Comparison of ENCODE assay signal across 8 cellular contexts in the genomic region with DNA sequence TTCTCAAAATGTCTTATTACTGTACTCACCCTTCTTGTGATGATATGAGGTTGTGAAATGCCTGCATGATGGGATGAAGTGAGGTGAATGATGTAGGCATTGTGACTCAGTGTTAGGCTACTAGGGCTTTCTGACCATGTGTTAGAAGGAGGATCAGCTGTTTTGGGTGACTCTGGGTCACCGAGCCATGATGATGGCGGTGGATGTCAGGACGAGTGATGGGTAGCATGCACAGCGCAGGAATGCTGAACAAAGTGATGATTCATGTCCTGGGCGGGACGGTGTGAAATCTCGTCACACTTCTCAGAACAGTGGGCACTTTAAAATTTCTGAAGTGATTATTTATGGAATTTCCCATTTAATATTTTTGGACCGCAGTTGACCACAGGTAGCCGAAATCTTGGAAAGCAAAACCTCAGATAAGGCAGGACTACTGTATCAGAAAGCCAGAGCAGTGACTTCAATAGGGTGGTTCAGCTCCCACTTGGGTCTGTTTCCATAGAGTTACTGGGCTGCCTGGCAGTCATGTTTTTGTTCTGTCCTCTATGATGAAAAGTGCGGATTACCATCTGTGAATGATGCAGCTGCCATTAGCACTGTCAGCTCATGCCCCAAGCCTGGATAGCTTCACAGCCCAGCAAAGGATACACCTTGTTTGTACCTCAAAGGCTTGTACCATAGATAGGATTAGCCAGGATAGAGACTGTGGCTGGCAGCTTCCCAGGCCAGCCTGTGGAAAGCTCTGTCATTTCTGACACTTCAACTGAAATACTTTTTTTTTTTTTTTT. TPM values are rescaled to one million over a fixed set of nuclear protein-coding genes. Genes with fewer than 3 reads are reported as not detected.
DNase-seq lines count a peak whose midpoint lies in the region; ATAC-seq and TF ChIP-seq lines count a peak whose summit lies in the region.

No MANE protein-coding gene starts in this region.

- peaks cover 18% of the 10 kb centered on the region for H3K4me1 Mint-ChIP-seq in nephron progenitor cell

- ATAC-seq in HG03432 (IDR thresholded peaks at IDR 0.05; ENCODE audit: unreplicated experiment), result no peak

- H3K4me1 ChIP-seq in adipocyte (ENCODE audit: control insufficient read depth, insufficient read depth, low read length), result peaks cover 57% of the 10 kb centered on the region
- peaks cover 23% of the 10 kb centered on the region for H3K4me1 ChIP-seq in mesodermal cell (ENCODE audit: control insufficient read depth, insufficient read depth, low read length, poor library complexity, severe bottlenecking)

- no peaks in the 10 kb centered on the region for H3K9me3 Mint-ChIP-seq in nephron progenitor cell

- peak overlapping the region; percentile 66 for H3K27ac ChIP-seq in mesodermal cell (ENCODE audit: low read depth, low read length, severe bottlenecking)

- H3K9me3 ChIP-seq in adipocyte (ENCODE audit: control insufficient read depth, low read length), result no peaks in the 10 kb centered on the region
- H3K9me3 ChIP-seq in mesodermal cell (ENCODE audit: control insufficient read depth, low read length), result no peaks in the 10 kb centered on the region

- H3K36me3 ChIP-seq in adipocyte (ENCODE audit: control insufficient read depth, insufficient read depth, low read length, severe bottlenecking) (peaks cover 19% of the 10 kb centered on the region), mesodermal cell (ENCODE audit: control insufficient read depth, insufficient read depth, low read length) (no peaks in the 10 kb centered on the region)

- H3K4me3 ChIP-seq in adipocyte (ENCODE audit: low read length) (no peak overlapping the region), mesodermal cell (ENCODE audit: extremely low read depth, insufficient read depth, low read length, poor library complexity, severe bottlenecking) (no peak overlapping the region)

- H3K27ac Mint-ChIP-seq in nephron progenitor cell, result no peak overlapping the region

- H3K27me3 Mint-ChIP-seq in nephron progenitor cell (ENCODE audit: low read depth, poor library complexity), result peaks cover 13% of the 10 kb centered on the region

- no peaks in the 10 kb centered on the region for H3K36me3 Mint-ChIP-seq in nephron progenitor cell (ENCODE audit: low read depth)

- 86 to 90% methylated on average over 9 to 10 of the region's 10 CpGs for WGBS in mesodermal cell (ENCODE audit: insufficient coverage in 2 of 2), 2 experiments

- peak; percentile 78 for DNase-seq in stimulated activated naive CD4-positive, alpha-beta T cell treated with Interleukin-2 at 50 U/mL for 16 hours (lab: John Stamatoyannopoulos, UW)
- DNase-seq in stimulated activated naive CD4-positive, alpha-beta T cell (lab: John Stamatoyannopoulos, UW), result no peak
- peak; percentile 61 for DNase-seq in adipocyte (ENCODE audit: low read depth)
- DNase-seq in COLO668 (lab: John Stamatoyannopoulos, UW; ENCODE audit: unreplicated experiment), result no peak
- DNase-seq in epidermal melanocyte (ENCODE audit: insufficient read length, low spot score), result no peak
- no peak for DNase-seq in nephron progenitor cell

- no peaks in the 10 kb centered on the region for H3K27me3 ChIP-seq in adipocyte (replicated peaks; ENCODE audit: control insufficient read depth, insufficient read depth, low read length)

- peak overlapping the region; percentile 35 for H3K9ac ChIP-seq in adipocyte (ENCODE audit: low read length)

- no peak for TF ChIP-seq CTCF in nephron progenitor cell (IDR thresholded peaks at IDR 0.05)

- no peak overlapping the region for H3K4me3 Mint-ChIP-seq in nephron progenitor cell

RNA-seq across cellular contexts. Expression of a gene that starts 26.6 kb away (rescaled TPM):
- polyA plus RNA-seq in mesodermal cell (2013, experiment 1 of 2), result 2.3 TPM
- polyA plus RNA-seq in mesodermal cell (2013, experiment 2 of 2), result 1.8 TPM

Comparison
In these comparisons a context has a peak if more than half of its experiments do, and no peak if none do; other contexts are left out.
1. DNase-seq: peak in stimulated activated naive CD4-positive, alpha-beta T cell treated with Interleukin-2 at 50 U/mL for 16 hours (single experiment) and adipocyte (single experiment); none in stimulated activated naive CD4-positive, alpha-beta T cell (0 of 6), COLO668 (single experiment), epidermal melanocyte (single experiment) and nephron progenitor cell (single experiment).